Comparison of ENCODE assay signal across 5 cellular contexts in genomic region chr16:62208934-62209333, GRCh38.
"Had no signal": no experiment of that assay in that cellular context is flagged by ENCODE, and none has a peak within 500 bp of the region (broad histone marks: within the 10 kb centered on the region; RNA-seq: fewer than 3 reads in every experiment).

No MANE protein-coding gene starts in this region.

- H2AFZ ChIP-seq: GM23338 had no signal

- DNase-seq: H9, HCEC 1CT, IMR-90, KBM-7 had no signal

- H3K4me2 ChIP-seq: GM23338 had no signal

- H3K4me3 ChIP-seq: GM23338 had no signal
